Comparison of ENCODE assay signal across 17 cellular contexts in the genomic region with DNA sequence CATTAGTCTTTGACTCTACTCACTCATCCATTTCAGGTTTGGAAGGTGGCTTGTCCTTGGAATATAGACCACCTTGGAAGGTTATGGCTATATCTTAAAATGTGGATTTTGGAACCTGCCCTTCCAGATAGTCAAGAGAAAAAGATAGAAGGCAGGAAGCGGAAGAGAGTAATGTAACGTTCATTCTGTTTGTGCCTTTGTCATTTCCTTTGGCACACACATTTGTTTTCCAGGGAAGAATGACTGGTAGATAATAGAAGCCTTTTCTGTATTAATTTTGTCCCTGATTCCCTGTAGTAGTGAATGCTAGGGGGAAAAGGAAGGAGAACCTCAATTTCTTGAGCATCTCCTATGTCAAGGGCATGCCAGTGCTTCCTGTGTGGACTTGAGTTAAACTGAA. TPM values are rescaled to one million over a fixed set of nuclear protein-coding genes. Genes with fewer than 3 reads are reported as not detected.
DNase-seq lines count a peak whose midpoint lies in the region; ATAC-seq, FAIRE-seq and TF ChIP-seq lines count a peak whose summit lies in the region.
"Had no signal": no experiment of that assay in that cellular context is flagged by ENCODE, and none has a peak within 500 bp of the region (broad histone marks: within the 10 kb centered on the region; RNA-seq: fewer than 3 reads in every experiment).

No MANE protein-coding gene starts in this region.

- dilution Hi-C loops in endothelial cell of umbilical vein (cut with MboI; ENCODE audit: extremely low pct_ligation_motif_present, low sequenced_read_pairs): no loop called here

- H2AK5ac ChIP-seq in H9 (ENCODE audit: insufficient read length, low read length): no peak overlapping the region

- WGBS in H9 (ENCODE audit: extremely low coverage, insufficient read length, low lambda C conversion rate): no CpG with 5 or more reads among the region's 2 CpGs

- H3K79me2 ChIP-seq in endothelial cell of umbilical vein (ENCODE audit: control insufficient read depth, insufficient read depth, low read length): no peaks in the 10 kb centered on the region
- H3K79me2 ChIP-seq in H9 (ENCODE audit: insufficient read depth, low read length): no peaks in the 10 kb centered on the region

- no peak overlapping the region for H3K56ac ChIP-seq in H9 (ENCODE audit: insufficient read length, low read depth, low read length)

- intact Hi-C loops in endothelial cell of umbilical vein (cut with micrococcal nuclease): no loop called here

- no peaks in the 10 kb centered on the region for H3K27me3 Mint-ChIP-seq in H9 (ENCODE audit: low read depth)
- H3K27me3 Mint-ChIP-seq: CD4-positive, alpha-beta memory T cell had no signal

- H2BK15ac ChIP-seq in H9 (ENCODE audit: low read depth, low read length): no peak overlapping the region

- no peak overlapping the region for H3K27ac Mint-ChIP-seq in H9
- H3K27ac Mint-ChIP-seq: CD4-positive, alpha-beta memory T cell; GM23338 had no signal

- DNase-seq in cardiac fibroblast (ENCODE audit: low read depth in 2 of 2) (peak; percentile 11 to 32), endothelial cell of umbilical vein (ENCODE audit: low read depth, low spot score) (peak; percentile 55), pulmonary artery endothelial cell (ENCODE audit: low read depth, low spot score) (peak; percentile 41), H9 (no peak), HAP-1 (ENCODE audit: low spot score in 2 of 2) (no peak)
- DNase-seq: C1 segment of cervical spinal cord; Calu3; CD4-positive, alpha-beta memory T cell; COR-L47; DMS53; DMS79 treated with DMSO at 0.1 percent for 48 hours; GF-D8; HCEC 1CT had no signal

- H2BK120ac ChIP-seq in H9 (ENCODE audit: low read depth, low read length, poor library complexity, severe bottlenecking): no peak overlapping the region

- H3K4me2 ChIP-seq in endothelial cell of umbilical vein (ENCODE audit: insufficient read depth, low read length) (peak overlapping the region; percentile 35), H9 (ENCODE audit: insufficient read depth, insufficient read length, low read length) (no peak overlapping the region)
- H3K4me2 ChIP-seq: GM23338 had no signal

- H4K91ac ChIP-seq in H9 (ENCODE audit: insufficient read length, low read depth, low read length): no peak overlapping the region

- no peak overlapping the region for H2BK20ac ChIP-seq in H9 (ENCODE audit: low read depth, low read length, poor library complexity, severe bottlenecking)

- no peaks in the 10 kb centered on the region for H3K36me3 Mint-ChIP-seq in H9 (ENCODE audit: insufficient read depth in 1 of 3, low read depth in 3 of 3)
- H3K36me3 Mint-ChIP-seq: CD4-positive, alpha-beta memory T cell had no signal

- H3K4me3 Mint-ChIP-seq in H9: no peak overlapping the region
- H3K4me3 Mint-ChIP-seq: CD4-positive, alpha-beta memory T cell; GM23338 had no signal

- no peak overlapping the region for H2BK12ac ChIP-seq in H9 (ENCODE audit: insufficient read length, low read depth, low read length)

- no peak overlapping the region for H3K18ac ChIP-seq in H9 (ENCODE audit: insufficient read length, low read depth, low read length)

- H4K5ac ChIP-seq in H9 (ENCODE audit: insufficient read length, low read depth, low read length): no peak overlapping the region

- POLR2A ChIA-PET in endothelial cell of umbilical vein (lab: Charles Lee): no interaction called here

- H4K20me1 ChIP-seq in endothelial cell of umbilical vein (replicated peaks; ENCODE audit: control insufficient read depth, extremely low read depth, insufficient read depth, low read length) (no peaks in the 10 kb centered on the region), H9 (ENCODE audit: control insufficient read depth, insufficient read depth, insufficient read length) (no peaks in the 10 kb centered on the region)

- H3K36me3 ChIP-seq in endothelial cell of umbilical vein (ENCODE audit: control insufficient read depth in 2 of 2, extremely low read depth in 1 of 2, insufficient read depth in 2 of 2, low read length in 2 of 2) (no peaks in the 10 kb centered on the region), HAP-1 (replicated peaks) (no peaks in the 10 kb centered on the region)

- H2BK5ac ChIP-seq in H9 (ENCODE audit: insufficient read length, low read length): no peak overlapping the region

- H3K23ac ChIP-seq in H9 (ENCODE audit: insufficient read length, low read depth, low read length): no peak overlapping the region

- no peak for TF ChIP-seq CTCF in cardiac fibroblast (IDR thresholded peaks at IDR 0.05; ENCODE audit: low read depth, low read length)
- no peak for TF ChIP-seq CTCF in endothelial cell of umbilical vein (IDR thresholded peaks at IDR 0.05; ENCODE audit: extremely low read depth in 1 of 2, insufficient read depth in 1 of 2, low read depth in 1 of 2, low read length in 2 of 2)
- TF ChIP-seq CTCF in H9 (conservative IDR thresholded peaks at IDR 0.05): no peak

- no peak overlapping the region for H3K27ac ChIP-seq in endothelial cell of umbilical vein (ENCODE audit: insufficient read depth, low read depth, low read length)
- H3K27ac ChIP-seq in H9 (ENCODE audit: insufficient read length, low read depth, low read length): no peak overlapping the region

- H3K79me1 ChIP-seq in H9 (ENCODE audit: insufficient read depth, low read depth, low read length, poor library complexity, severe bottlenecking): no peaks in the 10 kb centered on the region

- H3K4me3 ChIP-seq in cardiac fibroblast (replicated peaks in 1 of 2; ENCODE audit: low read depth in 2 of 2, low read length in 2 of 2) (no peak overlapping the region), endothelial cell of umbilical vein (replicated peaks in 1 of 3; ENCODE audit: insufficient read depth in 1 of 3, low read depth in 1 of 3, low read length in 3 of 3) (no peak overlapping the region), HAP-1 (no peak overlapping the region)
- H3K4me3 ChIP-seq: GM23338 had no signal

- FAIRE-seq in endothelial cell of umbilical vein (lab: Jason Lieb, UNC): no peak
- FAIRE-seq: GM12891 had no signal

- no peaks in the 10 kb centered on the region for H3K4me1 Mint-ChIP-seq in H9
- H3K4me1 Mint-ChIP-seq: CD4-positive, alpha-beta memory T cell had no signal

- no peaks in the 10 kb centered on the region for H3K23me2 ChIP-seq in H9 (ENCODE audit: insufficient read length, low read depth, low read length, poor library complexity, severe bottlenecking)

- ATAC-seq in GM21825 (IDR thresholded peaks at IDR 0.05; ENCODE audit: unreplicated experiment): no peak
- ATAC-seq: GM23338 had no signal

- H3K14ac ChIP-seq in H9 (ENCODE audit: insufficient read depth, low read length): no peak overlapping the region

- H3T11ph ChIP-seq in H9 (ENCODE audit: low read length): no peak overlapping the region

- no peaks in the 10 kb centered on the region for H3K9me1 ChIP-seq in endothelial cell of umbilical vein (replicated peaks; ENCODE audit: control insufficient read depth, extremely low read depth, insufficient read depth, low read length)

- H3K27me3 ChIP-seq in endothelial cell of umbilical vein (ENCODE audit: control insufficient read depth in 2 of 2, insufficient read depth in 2 of 2, low read length in 2 of 2): no peaks in the 10 kb centered on the region
- no peaks in the 10 kb centered on the region for H3K27me3 ChIP-seq in H9 (ENCODE audit: insufficient read depth, low read length)
- H3K27me3 ChIP-seq in HAP-1 (ENCODE audit: low read depth): no peaks in the 10 kb centered on the region

- CTCF ChIA-PET in endothelial cell of umbilical vein (lab: Charles Lee): no interaction called here

- no peak for TF ChIP-seq POLR2A in endothelial cell of umbilical vein (IDR thresholded peaks at IDR 0.05; ENCODE audit: low read depth, low read length)

- no TSS peak for BruUV-seq in endothelial cell of umbilical vein (replicated peaks; lab: Mats Ljungman, UMichigan)

- H4K8ac ChIP-seq in H9 (replicated peaks; ENCODE audit: insufficient read length, low read depth, low read length): no peak overlapping the region

- in situ Hi-C loops in HAP-1 (cut with MboI; ENCODE audit: low sequenced_read_pairs): no loop called here

- peak overlapping the region; percentile 83 for H2AFZ ChIP-seq in endothelial cell of umbilical vein (ENCODE audit: low read depth, low read length)
- no peak overlapping the region for H2AFZ ChIP-seq in H9 (ENCODE audit: low read length)
- H2AFZ ChIP-seq: GM23338 had no signal

- H3K4me1 ChIP-seq in endothelial cell of umbilical vein (ENCODE audit: control insufficient read depth, extremely low read depth, insufficient read depth, low read length) (peaks cover 11% of the 10 kb centered on the region), H9 (ENCODE audit: insufficient read depth, low read length) (no peaks in the 10 kb centered on the region), HAP-1 (no peaks in the 10 kb centered on the region)

- H3K9me3 ChIP-seq in endothelial cell of umbilical vein (replicated peaks; ENCODE audit: control insufficient read depth, insufficient read depth, low read length) (no peaks in the 10 kb centered on the region), H9 (ENCODE audit: control insufficient read depth, low read depth, low read length) (no peaks in the 10 kb centered on the region), HAP-1 (no peaks in the 10 kb centered on the region)

- no peaks in the 10 kb centered on the region for H3K9me3 Mint-ChIP-seq in H9
- H3K9me3 Mint-ChIP-seq: CD4-positive, alpha-beta memory T cell; GM23338 had no signal

- no peak overlapping the region for H3K4ac ChIP-seq in H9 (ENCODE audit: low read depth, low read length)

- H3K9ac ChIP-seq in endothelial cell of umbilical vein (replicated peaks; ENCODE audit: extremely low read depth, insufficient read depth, low read length): no peak overlapping the region
- H3K9ac ChIP-seq in H9 (ENCODE audit: extremely low read depth, insufficient read length, low read length): no peak overlapping the region

TF ChIP-seq in endothelial cell of umbilical vein, 7 proteins besides CTCF, POLR2A, EP300 and RAD21 (continues in another document):
- TF ChIP-seq JUN (IDR thresholded peaks at IDR 0.05; ENCODE audit: borderline replicate concordance, insufficient read depth, insufficient read length, low read depth): peak; percentile 20
- TF ChIP-seq FOS (IDR thresholded peaks at IDR 0.05; ENCODE audit: borderline replicate concordance, insufficient read depth, low read length): peak; percentile 62
- no peak for TF ChIP-seq MYC (IDR thresholded peaks at IDR 0.05; ENCODE audit: low read depth, low read length)
- TF ChIP-seq POLR2AphosphoS5 (IDR thresholded peaks at IDR 0.05; ENCODE audit: insufficient read depth, low read depth, low read length): no peak
- TF ChIP-seq EZH2 (IDR thresholded peaks at IDR 0.05; ENCODE audit: borderline replicate concordance, low read depth, low read length, severe bottlenecking): no peak

RNA-seq across cellular contexts. Expression of gene PPIC, which starts 54.7 kb away (rescaled TPM):
- total RNA-seq in endothelial cell of umbilical vein (26.5 TPM in 2 replicates), pulmonary artery endothelial cell (41.3 and 52.2 TPM in 2 replicates), H9 (2021) (10.8 and 11.9 TPM in 2 replicates)
- 34.7 and 36.4 TPM in 2 replicates for polyA plus RNA-seq in endothelial cell of umbilical vein
- 33.3 and 34.3 TPM in 2 replicates for polyA plus RNA-seq in endothelial cell of umbilical vein (2011; cell fraction: cytosol; rRNA removed)
- polyA plus RNA-seq in endothelial cell of umbilical vein (2011; cell fraction: nucleus; rRNA removed): 7.6 and 9.2 TPM in 2 replicates
- polyA plus RNA-seq in endothelial cell of umbilical vein (2012): 35.8 and 39.6 TPM in 2 replicates
- 42.2 and 53.6 TPM in 2 replicates for polyA minus RNA-seq in endothelial cell of umbilical vein
- 12.7 TPM for polyA minus RNA-seq in endothelial cell of umbilical vein (2011; cell fraction: cytosol; rRNA and poly(A)+ RNA removed)
- 2.7 and 3.4 TPM in 2 replicates for polyA minus RNA-seq in endothelial cell of umbilical vein (2011; cell fraction: nucleus; rRNA and poly(A)+ RNA removed)
- total RNA-seq: A673; CD4-positive, alpha-beta memory T cell had no signal
- polyA plus RNA-seq: CD4-positive, alpha-beta memory T cell had no signal

Comparison
In these comparisons a context has a peak if more than half of its experiments do, and no peak if none do; other contexts are left out.
1. DNase-seq: peak in cardiac fibroblast (2 of 2), endothelial cell of umbilical vein (single experiment) and pulmonary artery endothelial cell (single experiment); none in H9 (single experiment) and HAP-1 (0 of 2).